Comparison of ENCODE assay signal across 31 cellular contexts in genomic region chr20:62959101-62959971, GRCh38. TPM values are rescaled to one million over a fixed set of nuclear protein-coding genes. Genes with fewer than 3 reads are reported as not detected.
A peak's percentile ranks its signal among the peaks of the same experiment; 100 is the strongest.
DNase-seq lines count a peak whose midpoint lies in the region; ATAC-seq and TF ChIP-seq lines count a peak whose summit lies in the region.
"Had no signal": no experiment of that assay in that cellular context is flagged by ENCODE, and none has a peak within 500 bp of the region (broad histone marks: within the 10 kb centered on the region; RNA-seq: fewer than 3 reads in every experiment).

No MANE protein-coding gene starts in this region.

- peaks cover 0 to 3% of the 10 kb centered on the region in 2 experiments; a peak in 1 of 4 replicates for H3K4me1 ChIP-seq in SK-N-SH (ENCODE audit: control insufficient read depth in 1 of 2, insufficient read depth in 2 of 2, low read depth in 1 of 2, low read length in 1 of 2)

- H3K4me3 Mint-ChIP-seq in immature natural killer cell = peak overlapping the region; percentile 50 to 76 (median 63)
- H3K4me3 Mint-ChIP-seq: activated B cell treated with CpG ODN at 0.5 μM for 24 hours; activated CD4-positive, alpha-beta memory T cell treated with anti-CD3 and anti-CD28 coated beads for 36 hours; activated naive CD4-positive, alpha-beta T cell treated with anti-CD3 and anti-CD28 coated beads for 36 hours; activated T-cell treated with anti-CD3 and anti-CD28 coated beads, Interleukin-2, amount 50 U/mL, for 24 hours; HFFc6; nephron; stimulated activated naive CD8-positive, alpha-beta T cell treated with anti-CD3 and anti-CD28 coated beads, Interleukin-15, Interleukin-2, amounts not matched to agents 100 ng/mL and 50 ng/mL, for 24 hours had no signal

- no peak for TF ChIP-seq RAD21 in SK-N-SH (IDR thresholded peaks at IDR 0.05; ENCODE audit: low read length)

- peak overlapping the region in 3 of 6 donors; percentile 45 to 75 (median 73) for H3K27ac Mint-ChIP-seq in immature natural killer cell
- H3K27ac Mint-ChIP-seq: activated B cell treated with CpG ODN at 0.5 μM for 24 hours; activated CD4-positive, alpha-beta memory T cell treated with anti-CD3 and anti-CD28 coated beads for 36 hours; activated naive CD4-positive, alpha-beta T cell treated with anti-CD3 and anti-CD28 coated beads for 36 hours; activated T-cell treated with anti-CD3 and anti-CD28 coated beads, Interleukin-2, amount 50 U/mL, for 24 hours; HFFc6; nephron; stimulated activated naive CD8-positive, alpha-beta T cell treated with anti-CD3 and anti-CD28 coated beads, Interleukin-15, Interleukin-2, amounts not matched to agents 100 ng/mL and 50 ng/mL, for 24 hours had no signal

- no peak overlapping the region for H3K27ac ChIP-seq in SK-N-SH (ENCODE audit: low read depth in 2 of 2, low read length in 1 of 2)
- H3K27ac ChIP-seq: 22Rv1, coronary artery, KMS-11, left ventricle myocardium inferior, tibial nerve had no signal

- no peak overlapping the region for H3K4me2 ChIP-seq in SK-N-SH
- H3K4me2 ChIP-seq: KMS-11 had no signal

- H3K4me3 ChIP-seq in SK-N-SH (ENCODE audit: low read depth in 2 of 2, low read length in 1 of 2) (no peak overlapping the region), NB4 (ENCODE audit: low read depth, low read length) (peak overlapping the region; percentile 25)
- H3K4me3 ChIP-seq: coronary artery, left ventricle myocardium inferior, tibial nerve had no signal

- POLR2A ChIA-PET in SK-N-SH (lab: Yijun Ruan, JAX) = no interaction called here

- 0 out of 2 replicates have a peak, but pooled peaks cover 4% of the 10 kb centered on the region for H3K27me3 ChIP-seq in SK-N-SH (ENCODE audit: insufficient read depth)
- H3K27me3 ChIP-seq: tibial nerve had no signal

- CTCF ChIA-PET in SK-N-SH (lab: Yijun Ruan, JAX) = interaction anchor here (0.9 to 1.8 kb wide), 3 partner anchors 12 to 38 kb away, joined by 3 to 8 read pairs (median 4); no protein-coding TSS in a partner anchor

- no peaks in the 10 kb centered on the region for H3K36me3 Mint-ChIP-seq in immature natural killer cell
- H3K36me3 Mint-ChIP-seq: activated CD4-positive, alpha-beta memory T cell treated with anti-CD3 and anti-CD28 coated beads for 36 hours had no signal

- H3K9me3 Mint-ChIP-seq in immature natural killer cell = no peaks in the 10 kb centered on the region
- H3K9me3 Mint-ChIP-seq: activated B cell treated with CpG ODN at 0.5 μM for 24 hours; activated CD4-positive, alpha-beta memory T cell treated with anti-CD3 and anti-CD28 coated beads for 36 hours; activated naive CD4-positive, alpha-beta T cell treated with anti-CD3 and anti-CD28 coated beads for 36 hours; activated T-cell treated with anti-CD3 and anti-CD28 coated beads, Interleukin-2, amount 50 U/mL, for 24 hours; HFFc6; nephron; stimulated activated naive CD8-positive, alpha-beta T cell treated with anti-CD3 and anti-CD28 coated beads, Interleukin-15, Interleukin-2, amounts not matched to agents 100 ng/mL and 50 ng/mL, for 24 hours had no signal

- no peaks in the 10 kb centered on the region for H3K9me2 ChIP-seq in SK-N-SH

- H3K4me1 Mint-ChIP-seq in immature natural killer cell = peaks cover 16 to 20% of the 10 kb centered on the region in 2 donors

- no peak overlapping the region for H3K9ac ChIP-seq in SK-N-SH
- H3K9ac ChIP-seq: KMS-11 had no signal

- H2AFZ ChIP-seq in SK-N-SH (ENCODE audit: low read depth) = no peak overlapping the region

- TF ChIP-seq POLR2A in NB4 (IDR thresholded peaks at IDR 0.05; ENCODE audit: extremely low read depth, insufficient read length) = peak; percentile 25

- no peaks in the 10 kb centered on the region for H3K79me2 ChIP-seq in SK-N-SH (ENCODE audit: insufficient read depth)

- DNase-seq in SK-N-SH (peak; percentile 12), NB4 (ENCODE audit: low read depth) (peak; percentile 97), immature natural killer cell (peak; percentile 43 to 48 (median 47)), HuH-7 (ENCODE audit: low spot score) (no peak)
- DNase-seq in stimulated activated naive CD8-positive, alpha-beta T cell treated with anti-CD3 and anti-CD28 coated beads, Interleukin-15, Interleukin-2, amounts not matched to agents 100 U/mL and 50 U/mL, for 24 hours = no peak
- DNase-seq: activated B cell treated with CpG ODN at 0.5 μM for 24 hours; activated CD4-positive, alpha-beta memory T cell treated with anti-CD3 and anti-CD28 coated beads for 36 hours; activated naive CD4-positive, alpha-beta T cell treated with anti-CD3 and anti-CD28 coated beads for 36 hours; activated T-cell treated with anti-CD3 and anti-CD28 coated beads, Interleukin-2, amount 50 U/mL, for 24 hours; anterior cingulate cortex; DMS53; foreskin melanocyte; GDM1; HFFc6; hippocampal formation; left ventricle myocardium inferior; NCI-H1092; NCI-H2029; NCI-H82; T1000 had no signal

- H4K20me1 ChIP-seq in SK-N-SH (ENCODE audit: insufficient read depth) = no peaks in the 10 kb centered on the region

- ATAC-seq in SK-N-SH treated with all-trans-retinoic acid at 6 μM for 48 hours = no peak
- ATAC-seq in stimulated activated naive CD8-positive, alpha-beta T cell treated with anti-CD3 and anti-CD28 coated beads, Interleukin-15, Interleukin-2, amounts not matched to agents 100 U/mL and 50 U/mL, for 24 hours = peak; percentile 25
- ATAC-seq in HG03135 (IDR thresholded peaks at IDR 0.05; ENCODE audit: unreplicated experiment) = no peak
- no peak for ATAC-seq in HG03521 (IDR thresholded peaks at IDR 0.05; ENCODE audit: unreplicated experiment)
- ATAC-seq: esophagus mucosa, sciatic nerve had no signal

- no peaks in the 10 kb centered on the region for H3K9me3 ChIP-seq in SK-N-SH
- H3K9me3 ChIP-seq: left ventricle myocardium inferior, tibial nerve had no signal

- no peaks in the 10 kb centered on the region for H3F3A ChIP-seq in SK-N-SH (replicated peaks; ENCODE audit: insufficient read depth)

- no peak for TF ChIP-seq EP300 in SK-N-SH (IDR thresholded peaks at IDR 0.05; ENCODE audit: borderline replicate concordance in 1 of 2, low read depth in 1 of 2, low read length in 1 of 2)

- peaks cover 0 to 2% (median 0%) of the 10 kb centered on the region in 3 donors for H3K27me3 Mint-ChIP-seq in immature natural killer cell (ENCODE audit: low read depth in 3 of 3)
- H3K27me3 Mint-ChIP-seq: activated B cell treated with CpG ODN at 0.5 μM for 24 hours; activated CD4-positive, alpha-beta memory T cell treated with anti-CD3 and anti-CD28 coated beads for 36 hours; activated T-cell treated with anti-CD3 and anti-CD28 coated beads, Interleukin-2, amount 50 U/mL, for 24 hours; stimulated activated naive CD8-positive, alpha-beta T cell treated with anti-CD3 and anti-CD28 coated beads, Interleukin-15, Interleukin-2, amounts not matched to agents 100 ng/mL and 50 ng/mL, for 24 hours had no signal

- TF ChIP-seq CTCF in SK-N-SH (IDR thresholded peaks at IDR 0.05) = no peak
- peak; percentile 1 for TF ChIP-seq CTCF in NB4 (IDR thresholded peaks at IDR 0.05; ENCODE audit: low read depth, low read length)

- WGBS in SK-N-SH (ENCODE audit: low lambda C conversion rate) = 70% methylated on average over 14 of the region's 43 CpGs

- no peaks in the 10 kb centered on the region for H3K36me3 ChIP-seq in SK-N-SH (replicated peaks in 1 of 2; ENCODE audit: control insufficient read depth in 1 of 2, insufficient read depth in 2 of 2, low read length in 1 of 2)
- H3K36me3 ChIP-seq: left ventricle myocardium inferior had no signal

TF ChIP-seq in SK-N-SH, 30 proteins besides CTCF, POLR2A, EP300 and RAD21 (continues in another document):
- TF ChIP-seq RCOR1 (IDR thresholded peaks at IDR 0.05; ENCODE audit: low read length) (no peak), NFIC (IDR thresholded peaks at IDR 0.05; ENCODE audit: borderline replicate concordance) (no peak), PBX3 (IDR thresholded peaks at IDR 0.05) (no peak)

TF ChIP-seq in SK-N-SH treated with all-trans-retinoic acid at 6 μM for 48 hours, 23 proteins besides CTCF, POLR2A, EP300 and RAD21 (continues in another document):
- no peak for TF ChIP-seq TOX (CRISPR knock-in tag; IDR thresholded peaks at IDR 0.05; ENCODE audit: borderline replicate concordance)
- TF ChIP-seq PPARA (CRISPR knock-in tag; IDR thresholded peaks at IDR 0.05; ENCODE audit: borderline replicate concordance) = no peak
- TF ChIP-seq, protein P1, sequence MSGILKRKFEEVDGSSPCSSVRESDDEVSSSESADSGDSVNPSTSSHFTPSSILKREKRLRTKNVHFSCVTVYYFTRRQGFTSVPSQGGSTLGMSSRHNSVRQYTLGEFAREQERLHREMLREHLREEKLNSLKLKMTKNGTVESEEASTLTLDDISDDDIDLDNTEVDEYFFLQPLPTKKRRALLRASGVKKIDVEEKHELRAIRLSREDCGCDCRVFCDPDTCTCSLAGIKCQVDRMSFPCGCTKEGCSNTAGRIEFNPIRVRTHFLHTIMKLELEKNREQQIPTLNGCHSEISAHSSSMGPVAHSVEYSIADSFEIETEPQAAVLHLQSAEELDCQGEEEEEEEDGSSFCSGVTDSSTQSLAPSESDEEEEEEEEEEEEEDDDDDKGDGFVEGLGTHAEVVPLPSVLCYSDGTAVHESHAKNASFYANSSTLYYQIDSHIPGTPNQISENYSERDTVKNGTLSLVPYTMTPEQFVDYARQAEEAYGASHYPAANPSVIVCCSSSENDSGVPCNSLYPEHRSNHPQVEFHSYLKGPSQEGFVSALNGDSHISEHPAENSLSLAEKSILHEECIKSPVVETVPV (CRISPR knock-in tag; IDR thresholded peaks at IDR 0.05) = no peak
- no peak for TF ChIP-seq ZC3H10 (CRISPR knock-in tag; IDR thresholded peaks at IDR 0.05)
- TF ChIP-seq ZNF70 (CRISPR knock-in tag; IDR thresholded peaks at IDR 0.05) = no peak
- TF ChIP-seq ARNTL (CRISPR knock-in tag; IDR thresholded peaks at IDR 0.05; ENCODE audit: borderline replicate concordance, low read depth) = no peak
- TF ChIP-seq ZNF8 (CRISPR knock-in tag; IDR thresholded peaks at IDR 0.05) = no peak
- TF ChIP-seq ESRRG (CRISPR knock-in tag; IDR thresholded peaks at IDR 0.05) = no peak
- no peak for TF ChIP-seq ISL1 (CRISPR knock-in tag; IDR thresholded peaks at IDR 0.05)

RNA-seq across cellular contexts. Expression of gene SLC17A9, which starts 6.8 kb away (rescaled TPM):
- polyA plus RNA-seq in SK-N-SH (2012; rRNA removed) (not detected in 2 replicates), immature natural killer cell (1 to 10 TPM in 2 of 3 donors, under 1 TPM in 1; 0.95 to 3.5 (median 2.0) TPM)
- 0.01 TPM in 1 of 2 replicates, not detected in the other for polyA plus RNA-seq in SK-N-SH (2012; cell fraction: cytosol; rRNA removed)
- polyA plus RNA-seq in SK-N-SH (2012; cell fraction: nucleus; rRNA removed) = 0.19 and 0.23 TPM in 2 replicates

RNA-seq across cellular contexts. Expression of gene GID8, which starts 21.4 kb away (rescaled TPM):
- polyA plus RNA-seq in SK-N-SH (2012; rRNA removed) (18.1 and 18.7 TPM in 2 replicates), immature natural killer cell (10 to 100 TPM; 20.7 to 26.8 (median 21.3) TPM)
- 18.8 and 19.9 TPM in 2 replicates for polyA plus RNA-seq in SK-N-SH (2012; cell fraction: cytosol; rRNA removed)
- 13.2 and 15.2 TPM in 2 replicates for polyA plus RNA-seq in SK-N-SH (2012; cell fraction: nucleus; rRNA removed)

RNA-seq across cellular contexts. Expression of gene DIDO1, which starts 33.0 kb away (rescaled TPM):
- polyA plus RNA-seq in SK-N-SH (2012; rRNA removed) (14.7 and 15.6 TPM in 2 replicates), immature natural killer cell (10 to 100 TPM; 23.1 to 48.8 (median 37.7) TPM)
- polyA plus RNA-seq in SK-N-SH (2012; cell fraction: cytosol; rRNA removed) = 9.5 and 11.1 TPM in 2 replicates
- polyA plus RNA-seq in SK-N-SH (2012; cell fraction: nucleus; rRNA removed) = 59.9 and 69.2 TPM in 2 replicates

RNA-seq across cellular contexts. Expression of gene BHLHE23, which starts 47.4 kb away (rescaled TPM):
- polyA plus RNA-seq in SK-N-SH (2012; rRNA removed) (not detected in 2 replicates), immature natural killer cell (not detected)
- polyA plus RNA-seq in SK-N-SH (2012; cell fraction: cytosol; rRNA removed) = not detected in 2 replicates
- polyA plus RNA-seq in SK-N-SH (2012; cell fraction: nucleus; rRNA removed) = not detected in 2 replicates

Comparison
In these comparisons a context has a peak if more than half of its experiments do, and no peak if none do; other contexts are left out.
1. DNase-seq: peak in SK-N-SH (single experiment), NB4 (single experiment) and immature natural killer cell (3 of 3); none in stimulated activated naive CD8-positive, alpha-beta T cell treated with anti-CD3 and anti-CD28 coated beads, Interleukin-15, Interleukin-2, amounts not matched to agents 100 U/mL and 50 U/mL, for 24 hours (single experiment) and HuH-7 (single experiment).